Comparison of ENCODE assay signal across 8 cellular contexts in genomic region chr6:27130668-27131428, GRCh38.
DNase-seq lines count a peak whose midpoint lies in the region; ATAC-seq and TF ChIP-seq lines count a peak whose summit lies in the region.

No MANE protein-coding gene starts in this region.

- peak overlapping the region; percentile 98 for H3K4me2 ChIP-seq in OCI-LY3 (ENCODE audit: low read length)
- H3K4me2 ChIP-seq in skeletal muscle satellite cell (ENCODE audit: low read length) = peak overlapping the region; percentile 86

- peaks cover 44% of the 10 kb centered on the region for H3K4me1 ChIP-seq in OCI-LY3 (ENCODE audit: low read length)
- H3K4me1 ChIP-seq in skeletal muscle satellite cell (ENCODE audit: control insufficient read depth, insufficient read depth, low read length) = peaks cover 25% of the 10 kb centered on the region

- H3K4me3 ChIP-seq in GM12875 (ENCODE audit: low read depth, low read length) (peak overlapping the region; percentile 48), OCI-LY3 (ENCODE audit: low read length) (peak overlapping the region; percentile 87), fibroblast of villous mesenchyme (ENCODE audit: low read depth, low read length) (peak overlapping the region; percentile 76), skeletal muscle satellite cell (ENCODE audit: low read length) (peak overlapping the region; percentile 72)

- H3K27me3 ChIP-seq in OCI-LY3 (ENCODE audit: low read depth, low read length) (no peaks in the 10 kb centered on the region), skeletal muscle satellite cell (ENCODE audit: control insufficient read depth, insufficient read depth, low read length) (no peaks in the 10 kb centered on the region)

- no peaks in the 10 kb centered on the region for H4K20me1 ChIP-seq in OCI-LY3 (ENCODE audit: insufficient read depth, low read length)

- TF ChIP-seq CTCF in GM12875 (IDR thresholded peaks at IDR 0.05; ENCODE audit: borderline replicate concordance, insufficient read depth, low read depth, low read length) (no peak), OCI-LY3 (IDR thresholded peaks at IDR 0.05; ENCODE audit: low read depth, low read length) (no peak), fibroblast of villous mesenchyme (IDR thresholded peaks at IDR 0.05; ENCODE audit: insufficient read depth, low read depth, low read length) (no peak)

- no peak overlapping the region for H2AFZ ChIP-seq in OCI-LY3 (ENCODE audit: low read depth, low read length)

- no peak for DNase-seq in fibroblast of villous mesenchyme (ENCODE audit: low read depth)
- no peak for DNase-seq in activated effector memory CD4-positive, alpha-beta T cell treated with anti-CD3 and anti-CD28 coated beads, Interleukin-2, amount 50 U/mL, for 16 hours
- no peak for DNase-seq in Kasumi-1 (lab: John Stamatoyannopoulos, UW)
- no peak for DNase-seq in CD1c-positive myeloid dendritic cell (ENCODE audit: extremely low spot score)

- peaks cover 11% of the 10 kb centered on the region for H3K36me3 ChIP-seq in OCI-LY3 (replicated peaks; ENCODE audit: low read depth, low read length)
- H3K36me3 ChIP-seq in skeletal muscle satellite cell (ENCODE audit: insufficient read depth, low read length) = no peaks in the 10 kb centered on the region

- peaks cover 11% of the 10 kb centered on the region for H3K79me2 ChIP-seq in OCI-LY3 (ENCODE audit: low read length)

- no peak for ATAC-seq in GM21619 (IDR thresholded peaks at IDR 0.05; ENCODE audit: unreplicated experiment)

- H3K9me3 ChIP-seq in OCI-LY3 (ENCODE audit: insufficient read depth, low read length) (no peaks in the 10 kb centered on the region), skeletal muscle satellite cell (replicated peaks; ENCODE audit: low read length) (no peaks in the 10 kb centered on the region)

- peak overlapping the region; percentile 100 for H3K27ac ChIP-seq in OCI-LY3 (ENCODE audit: low read length)

- H3K9ac ChIP-seq in OCI-LY3 (ENCODE audit: low read length) (peak overlapping the region; percentile 98), skeletal muscle satellite cell (ENCODE audit: low read depth, low read length) (peak overlapping the region; percentile 86)
